Comparison of ENCODE assay signal across 20 cellular contexts in the genomic region with DNA sequence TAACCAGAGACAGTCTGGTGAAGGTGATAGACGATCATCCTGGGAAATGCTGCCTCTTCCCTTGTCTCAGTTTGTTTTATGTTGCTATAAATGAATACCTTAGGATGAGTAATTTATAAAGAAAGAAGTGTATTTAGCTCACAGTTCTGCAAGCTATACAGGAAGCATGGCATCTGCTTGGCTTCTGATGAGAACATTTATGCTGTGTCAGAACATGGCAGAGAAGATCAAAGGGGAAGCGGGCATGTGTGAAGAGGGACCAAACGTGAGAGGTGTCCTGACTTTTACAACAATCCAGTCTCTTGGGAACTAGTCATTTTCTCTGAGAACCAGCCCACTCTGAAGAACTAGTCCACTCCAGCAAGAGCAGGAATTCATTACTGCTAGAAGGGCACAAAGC. TPM values are rescaled to one million over a fixed set of nuclear protein-coding genes. Genes with fewer than 3 reads are reported as not detected.
DNase-seq lines count a peak whose midpoint lies in the region; ATAC-seq lines count a peak whose summit lies in the region.
"Had no signal": no experiment of that assay in that cellular context is flagged by ENCODE, and none has a peak within 500 bp of the region (broad histone marks: within the 10 kb centered on the region; RNA-seq: fewer than 3 reads in every experiment).

No MANE protein-coding gene starts in this region.

- CTCF ChIA-PET in activated naive CD4-positive, alpha-beta T cell treated with anti-CD3 and anti-CD28 coated beads, Interleukin-2, amount 10 ng/mL, durations not matched to agents 7 days and 5 days (lab: Charles Lee), result no interaction called here
- CTCF ChIA-PET in T-cell (lab: Charles Lee), result no interaction called here

- DNase-seq in activated naive CD4-positive, alpha-beta T cell treated with anti-CD3 and anti-CD28 coated beads, Interleukin-2, amount 50 U/mL, for 72 hours (ENCODE audit: low spot score in 2 of 2), result no peak
- no peak for DNase-seq in activated naive CD4-positive, alpha-beta T cell treated with anti-CD3 and anti-CD28 coated beads, Interleukin-2, amount 10 ng/mL, durations not matched to agents 7 days and 5 days
- DNase-seq in T-cell (no peak), ecto neural progenitor cell (ENCODE audit: low spot score) (no peak), NCI-H345 treated with DMSO at 0.1 percent for 48 hours (lab: John Stamatoyannopoulos, UW; ENCODE audit: unreplicated experiment) (no peak)
- no peak for DNase-seq in natural killer cell treated with Interleukin-12 subunit alpha and Interleukin-12 subunit beta and Interleukin-15 and Interleukin-18, amount 100 ng/mL, for 72 hours (ENCODE audit: low spot score)
- DNase-seq: activated CD8-positive, alpha-beta memory T cell treated with anti-CD3 and anti-CD28 coated beads for 24 hours; activated effector memory CD4-positive, alpha-beta T cell treated with Interleukin-2 at 50 U/mL for 16 hours; DMS 273 treated with DMSO at 0.1 percent for 48 hours; GDM1; HCEC 1CT; kidney glomerular epithelial cell; mesendoderm; NCI-H187; Right ventricle myocardium superior; stimulated activated CD4-positive, alpha-beta T cell treated with anti-CD3 and anti-CD28 coated beads, Interleukin-4, amount 100 ng/mL, for 1 hour; WERI-Rb-1 had no signal

- peaks cover 18% of the 10 kb centered on the region for H3K4me1 Mint-ChIP-seq in activated naive CD4-positive, alpha-beta T cell treated with anti-CD3 and anti-CD28 coated beads, Interleukin-2, amount 10 ng/mL, durations not matched to agents 7 days and 5 days
- H3K4me1 Mint-ChIP-seq in T-cell, result peaks cover 73 to 77% (median 76%) of the 10 kb centered on the region in 3 donors
- H3K4me1 Mint-ChIP-seq in natural killer cell treated with Interleukin-12 subunit alpha and Interleukin-12 subunit beta and Interleukin-15 and Interleukin-18, amount 100 ng/mL, for 72 hours (ENCODE audit: low read depth in 2 of 2), result peaks cover 54 to 61% of the 10 kb centered on the region in 2 donors

- no peaks in the 10 kb centered on the region for H3K9me3 Mint-ChIP-seq in activated naive CD4-positive, alpha-beta T cell treated with anti-CD3 and anti-CD28 coated beads, Interleukin-2, amount 50 U/mL, for 72 hours
- no peaks in the 10 kb centered on the region for H3K9me3 Mint-ChIP-seq in activated naive CD4-positive, alpha-beta T cell treated with anti-CD3 and anti-CD28 coated beads, Interleukin-2, amount 10 ng/mL, durations not matched to agents 7 days and 5 days
- no peaks in the 10 kb centered on the region for H3K9me3 Mint-ChIP-seq in T-cell
- peaks cover 3% of the 10 kb centered on the region for H3K9me3 Mint-ChIP-seq in natural killer cell treated with Interleukin-12 subunit alpha and Interleukin-12 subunit beta and Interleukin-15 and Interleukin-18, amount 100 ng/mL, for 72 hours

- POLR2A ChIA-PET in T-cell (lab: Charles Lee), result no interaction called here

- H3K36me3 Mint-ChIP-seq in activated naive CD4-positive, alpha-beta T cell treated with anti-CD3 and anti-CD28 coated beads, Interleukin-2, amount 50 U/mL, for 72 hours, result peaks cover 0 to 23% of the 10 kb centered on the region in 2 donors
- peaks cover 18% of the 10 kb centered on the region for H3K36me3 Mint-ChIP-seq in activated naive CD4-positive, alpha-beta T cell treated with anti-CD3 and anti-CD28 coated beads, Interleukin-2, amount 10 ng/mL, durations not matched to agents 7 days and 5 days
- H3K36me3 Mint-ChIP-seq in T-cell, result peaks cover 14% of the 10 kb centered on the region
- no peaks in the 10 kb centered on the region for H3K36me3 Mint-ChIP-seq in natural killer cell treated with Interleukin-12 subunit alpha and Interleukin-12 subunit beta and Interleukin-15 and Interleukin-18, amount 100 ng/mL, for 72 hours

- H3K4me3 Mint-ChIP-seq in activated naive CD4-positive, alpha-beta T cell treated with anti-CD3 and anti-CD28 coated beads, Interleukin-2, amount 10 ng/mL, durations not matched to agents 7 days and 5 days, result no peak overlapping the region
- H3K4me3 Mint-ChIP-seq in T-cell, result no peak overlapping the region
- peak overlapping the region; percentile 70 for H3K4me3 Mint-ChIP-seq in natural killer cell treated with Interleukin-12 subunit alpha and Interleukin-12 subunit beta and Interleukin-15 and Interleukin-18, amount 100 ng/mL, for 72 hours

- H3K27ac Mint-ChIP-seq in activated naive CD4-positive, alpha-beta T cell treated with anti-CD3 and anti-CD28 coated beads, Interleukin-2, amount 50 U/mL, for 72 hours, result peak overlapping the region in 1 of 2 donors; percentile 0
- no peak overlapping the region for H3K27ac Mint-ChIP-seq in activated naive CD4-positive, alpha-beta T cell treated with anti-CD3 and anti-CD28 coated beads, Interleukin-2, amount 10 ng/mL, durations not matched to agents 7 days and 5 days
- peak overlapping the region; percentile 2 to 58 for H3K27ac Mint-ChIP-seq in T-cell
- peak overlapping the region; percentile 74 to 82 for H3K27ac Mint-ChIP-seq in natural killer cell treated with Interleukin-12 subunit alpha and Interleukin-12 subunit beta and Interleukin-15 and Interleukin-18, amount 100 ng/mL, for 72 hours
- H3K27ac Mint-ChIP-seq: progenitor cell of endocrine pancreas had no signal

- no peaks in the 10 kb centered on the region for H3K27me3 Mint-ChIP-seq in activated naive CD4-positive, alpha-beta T cell treated with anti-CD3 and anti-CD28 coated beads, Interleukin-2, amount 10 ng/mL, durations not matched to agents 7 days and 5 days
- H3K27me3 Mint-ChIP-seq in T-cell, result no peaks in the 10 kb centered on the region
- H3K27me3 Mint-ChIP-seq in natural killer cell treated with Interleukin-12 subunit alpha and Interleukin-12 subunit beta and Interleukin-15 and Interleukin-18, amount 100 ng/mL, for 72 hours, result no peaks in the 10 kb centered on the region
- H3K27me3 Mint-ChIP-seq: progenitor cell of endocrine pancreas had no signal

- ATAC-seq in activated naive CD4-positive, alpha-beta T cell treated with anti-CD3 and anti-CD28 coated beads, Interleukin-2, amount 50 U/mL, for 72 hours, result peak; percentile 26 to 43
- ATAC-seq in HG02610 (IDR thresholded peaks at IDR 0.05; ENCODE audit: unreplicated experiment) (peak; percentile 70), T-cell (replicated peaks in 1 of 4) (peak in 1 of 4 experiments; percentile 46), HG02763 (IDR thresholded peaks at IDR 0.05; ENCODE audit: unreplicated experiment) (no peak)
- ATAC-seq in natural killer cell treated with Interleukin-12 subunit alpha and Interleukin-12 subunit beta and Interleukin-15 and Interleukin-18, amount 100 ng/mL, for 72 hours, result peak in 1 of 2 donors; percentile 45

RNA-seq across cellular contexts. Expression of gene CMC1, which starts 9.6 kb away (rescaled TPM):
- 10 to 100 TPM; 20.7 to 26.8 TPM for total RNA-seq in activated naive CD4-positive, alpha-beta T cell treated with anti-CD3 and anti-CD28 coated beads, Interleukin-2, amount 50 U/mL, for 72 hours
- total RNA-seq in T-cell, result 10 to 100 TPM; 11.1 to 45.3 (median 18.8) TPM
- 10 to 100 TPM; 20.5 to 56.8 TPM for total RNA-seq in natural killer cell treated with Interleukin-12 subunit alpha and Interleukin-12 subunit beta and Interleukin-15 and Interleukin-18, amount 100 ng/mL, for 72 hours
